8 cellular contexts compared by ENCODE assay signal in the genomic region with DNA sequence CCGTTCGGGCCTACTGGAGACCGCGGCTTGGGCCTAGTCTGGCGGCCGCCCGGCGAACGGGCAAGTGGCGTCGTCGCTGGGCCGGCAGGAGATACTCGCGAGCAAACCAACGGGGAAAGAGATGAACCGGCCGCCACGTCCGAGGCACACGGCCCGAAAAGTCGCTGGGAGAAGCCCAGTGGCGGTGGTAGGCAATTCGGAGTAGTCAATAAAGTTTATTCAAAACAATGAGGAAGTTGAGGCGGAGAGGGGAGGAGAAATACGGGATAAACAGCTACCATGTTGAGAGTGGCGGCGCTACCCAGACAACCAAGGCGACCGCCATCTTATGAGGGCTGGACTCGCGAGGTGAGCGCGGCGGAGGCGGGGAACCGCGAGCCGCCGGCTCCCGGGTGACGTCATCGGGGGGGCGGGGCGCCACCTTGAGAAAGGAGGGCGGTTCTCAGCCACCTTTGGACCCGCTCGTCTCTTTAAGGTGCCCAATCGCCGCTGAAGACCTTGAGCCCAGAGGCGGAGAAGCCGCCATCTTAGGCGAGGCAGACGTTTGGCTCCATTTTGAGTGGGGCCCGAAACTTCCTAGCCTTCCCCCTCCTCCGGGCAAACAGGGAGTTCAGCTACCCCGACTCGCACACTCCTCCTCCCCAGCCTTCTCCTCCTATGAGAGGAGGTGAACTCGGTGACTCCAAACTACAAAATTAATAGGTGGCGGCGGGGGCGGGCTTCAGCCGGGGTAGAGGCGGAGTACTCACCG. TPM values are rescaled to one million over a fixed set of nuclear protein-coding genes. Genes with fewer than 3 reads are reported as not detected.
DNase-seq lines count a peak whose midpoint lies in the region; ATAC-seq and TF ChIP-seq lines count a peak whose summit lies in the region.

A gene (minus strand): TSS at position 348 of the 751 bp plus-strand sequence. CDS start 1,745 bp downstream, outside the sequence.

- peak within 1 kb of the TSS; percentile 80 for H3K4me3 ChIP-seq in GM23338
- H3K4me3 ChIP-seq in muscle layer of colon (ENCODE audit: low read depth in 1 of 2, low read length in 2 of 2) = peak within 1 kb of the TSS; percentile 55 to 57

- H3K27me3 ChIP-seq in GM23338 (ENCODE audit: insufficient read depth) = no peaks in the 10 kb centered on the region
- H3K27me3 ChIP-seq in muscle layer of colon (ENCODE audit: control insufficient read depth in 1 of 2, insufficient read depth in 2 of 2, low read length in 2 of 2) = peaks cover 0 to 4% of the 10 kb centered on the region in 2 donors

- no peaks in the 10 kb centered on the region for H3K9me3 Mint-ChIP-seq in GM23338

- ATAC-seq in GM23338 (peak; percentile 83), esophagus mucosa (peak; percentile 94)

- H2AFZ ChIP-seq in GM23338 = peak within 1 kb of the TSS; percentile 69

- DNase-seq in DMS79 treated with DMSO at 0.1 percent for 48 hours (lab: John Stamatoyannopoulos, UW) = peak; percentile 95
- DNase-seq in GM23338 (ENCODE audit: low spot score) = peak; percentile 92
- DNase-seq in Kasumi-1 (lab: John Stamatoyannopoulos, UW) = peak; percentile 96 to 97
- peak; percentile 91 for DNase-seq in RKO (ENCODE audit: low spot score)
- DNase-seq in activated T-helper 1 cell treated with Interleukin-2 at 50 U/mL for 16 hours (ENCODE audit: low read depth) = peak; percentile 90
- peak; percentile 85 to 86 for DNase-seq in stimulated activated CD8-positive, alpha-beta memory T cell treated with anti-CD3 and anti-CD28 coated beads, Interleukin-7, amount 100 ng/mL, for 1 hour (ENCODE audit: low read depth in 2 of 2)

- H3K27me3 Mint-ChIP-seq in GM23338 (ENCODE audit: insufficient read depth, low read depth, poor library complexity) = peaks cover 5% of the 10 kb centered on the region

- H3K4me3 Mint-ChIP-seq in GM23338 = peak within 1 kb of the TSS; percentile 97

- peaks cover 25% of the 10 kb centered on the region for H3K4me1 Mint-ChIP-seq in GM23338

- no peaks in the 10 kb centered on the region for H3K79me2 ChIP-seq in GM23338 (replicated peaks; ENCODE audit: insufficient read depth)

- H3F3A ChIP-seq in GM23338 (replicated peaks; ENCODE audit: low read depth) = no peaks in the 10 kb centered on the region

- H3K4me1 ChIP-seq in GM23338 (ENCODE audit: insufficient read depth) (peaks cover 3% of the 10 kb centered on the region; the same call in 1 of the 2 replicates), muscle layer of colon (ENCODE audit: insufficient read depth, low read length) (no peaks in the 10 kb centered on the region)

- H3K4me2 ChIP-seq in GM23338 = peak within 1 kb of the TSS; percentile 90

- no peaks in the 10 kb centered on the region for H3K9me3 ChIP-seq in muscle layer of colon (ENCODE audit: low read length)

- peaks cover 24% of the 10 kb centered on the region for H3K36me3 Mint-ChIP-seq in GM23338 (ENCODE audit: low read depth)

- H3K36me3 ChIP-seq in GM23338 (ENCODE audit: insufficient read depth) = peaks cover 5% of the 10 kb centered on the region; the same call in 1 of the 2 replicates
- H3K36me3 ChIP-seq in muscle layer of colon (ENCODE audit: insufficient read depth, low read length) = peaks cover 5% of the 10 kb centered on the region

- TF ChIP-seq CTCF in GM23338 (conservative IDR thresholded peaks at IDR 0.05; ENCODE audit: low read depth in 2 of 2) = no peak

- H3K27ac Mint-ChIP-seq in GM23338 = peak within 1 kb of the TSS; percentile 99

- H3K9ac ChIP-seq in muscle layer of colon (ENCODE audit: low read length) = peak within 1 kb of the TSS; percentile 45

- H3K27ac ChIP-seq in GM23338 (ENCODE audit: low read depth) = peak within 1 kb of the TSS; percentile 99
- H3K27ac ChIP-seq in muscle layer of colon (ENCODE audit: low read depth, low read length) = peak within 1 kb of the TSS; percentile 80

- no peaks in the 10 kb centered on the region for H3K9me2 ChIP-seq in GM23338 (ENCODE audit: insufficient read depth)

- no peaks in the 10 kb centered on the region for H4K20me1 ChIP-seq in GM23338 (replicated peaks; ENCODE audit: insufficient read depth)

TF ChIP-seq in GM23338, 12 proteins besides CTCF, POLR2A, EP300 and RAD21:
- TF ChIP-seq CREB1 (CRISPR knock-in tag; IDR thresholded peaks at IDR 0.05; ENCODE audit: low read depth) (peak; percentile 95), POLR2AphosphoS5 (IDR thresholded peaks at IDR 0.05; ENCODE audit: low read depth) (no peak)
- TF ChIP-seq, protein P1, sequence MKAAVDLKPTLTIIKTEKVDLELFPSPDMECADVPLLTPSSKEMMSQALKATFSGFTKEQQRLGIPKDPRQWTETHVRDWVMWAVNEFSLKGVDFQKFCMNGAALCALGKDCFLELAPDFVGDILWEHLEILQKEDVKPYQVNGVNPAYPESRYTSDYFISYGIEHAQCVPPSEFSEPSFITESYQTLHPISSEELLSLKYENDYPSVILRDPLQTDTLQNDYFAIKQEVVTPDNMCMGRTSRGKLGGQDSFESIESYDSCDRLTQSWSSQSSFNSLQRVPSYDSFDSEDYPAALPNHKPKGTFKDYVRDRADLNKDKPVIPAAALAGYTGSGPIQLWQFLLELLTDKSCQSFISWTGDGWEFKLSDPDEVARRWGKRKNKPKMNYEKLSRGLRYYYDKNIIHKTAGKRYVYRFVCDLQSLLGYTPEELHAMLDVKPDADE (IDR thresholded peaks at IDR 0.05) = 0 out of 2 replicates have a peak, but pooled peaks have one; percentile 41

RNA-seq across cellular contexts. Expression of the gene that starts here (rescaled TPM):
- total RNA-seq in GM23338 (2014; rRNA removed; shearing (Covaris generic)) = 30.6 and 47.5 TPM in 2 replicates
- polyA plus RNA-seq in GM23338 (2016; fragmentation: Nextera tagmentation; extraction: Ambion mirVana) = 9.8 and 12.8 TPM in 2 replicates
- total RNA-seq in esophagus mucosa = 16.3 TPM

Comparison
In these comparisons a context has a peak if more than half of its experiments do, and no peak if none do; other contexts are left out.
1. Peak in every context shown above with its lines: DNase-seq, ATAC-seq, H3K4me3 ChIP-seq and H3K27ac ChIP-seq.